22 cellular contexts compared by ENCODE assay signal in the genomic region with DNA sequence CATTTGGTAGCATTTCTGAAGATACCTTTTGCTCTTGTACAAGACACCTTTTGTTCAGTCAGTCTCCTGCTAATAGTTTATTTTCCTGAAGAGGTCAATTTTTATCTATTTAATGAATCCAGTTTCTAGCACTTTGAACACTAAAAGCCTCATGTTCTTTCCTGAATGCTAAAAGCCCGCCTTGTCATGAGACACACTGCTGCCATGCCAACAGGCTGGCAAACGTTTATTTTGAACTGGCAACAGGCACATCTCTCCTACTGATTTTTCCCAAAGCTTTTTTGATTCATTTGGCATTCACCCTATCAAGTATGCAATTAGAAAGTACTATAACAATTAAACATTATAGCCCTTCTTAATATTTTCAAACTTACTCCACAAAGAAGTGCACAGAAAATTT.
"Had no signal": no experiment of that assay in that cellular context is flagged by ENCODE, and none has a peak within 500 bp of the region (broad histone marks: within the 10 kb centered on the region; RNA-seq: fewer than 3 reads in every experiment).

No MANE protein-coding gene starts in this region.

- DNase-seq: activated CD4-positive, alpha-beta T cell treated with anti-CD3 and anti-CD28 coated beads for 1 hour; activated CD4-positive, alpha-beta T cell treated with anti-CD3 and anti-CD28 coated beads, Interleukin-2, amount 50 U/mL, for 1 hour; activated CD8-positive, alpha-beta T cell treated with anti-CD3 and anti-CD28 coated beads, Interleukin-2, amount 10 ng/mL, durations not matched to agents 7 days and 5 days; activated gamma-delta T cell; activated naive CD4-positive, alpha-beta T cell treated with anti-CD3 and anti-CD28 coated beads, Interleukin-2, amount 50 U/mL, for 16 hours; activated naive CD8-positive, alpha-beta T cell treated with anti-CD3 and anti-CD28 coated beads, Interleukin-2, amount 50 U/mL, for 24 hours; dermis blood vessel endothelial cell; effector CD8-positive, alpha-beta T cell; erythroblast; foreskin keratinocyte; glutamatergic neuron; immature natural killer cell; left ventricle myocardium inferior; mammary epithelial cell; pancreas; right cardiac atrium; stimulated activated CD4-positive, alpha-beta T cell treated with anti-CD3 and anti-CD28 coated beads, Interleukin-12 subunit alpha, Interleukin-12 subunit beta, amount 100 ng/mL, for 4 hours; stimulated activated CD4-positive, alpha-beta T cell treated with anti-CD3 and anti-CD28 coated beads, Interleukin-4, amount 100 ng/mL, for 4 hours; stimulated activated naive CD8-positive, alpha-beta T cell treated with anti-CD3 and anti-CD28 coated beads, Interleukin-15, Interleukin-2, amounts not matched to agents 100 U/mL and 50 U/mL, for 24 hours; thyroid gland had no signal

- ATAC-seq: activated CD8-positive, alpha-beta T cell treated with anti-CD3 and anti-CD28 coated beads, Interleukin-2, amount 10 ng/mL, durations not matched to agents 7 days and 5 days; activated naive CD8-positive, alpha-beta T cell treated with anti-CD3 and anti-CD28 coated beads, Interleukin-2, amount 50 U/mL, for 24 hours; body of pancreas; foreskin keratinocyte; natural killer cell treated with Interleukin-12 subunit alpha and Interleukin-12 subunit beta and Interleukin-15 and Interleukin-18, amount 100 ng/mL, for 72 hours; right cardiac atrium; stimulated activated naive CD8-positive, alpha-beta T cell treated with anti-CD3 and anti-CD28 coated beads, Interleukin-15, Interleukin-2, amounts not matched to agents 100 U/mL and 50 U/mL, for 24 hours had no signal
